In the genomic region with DNA sequence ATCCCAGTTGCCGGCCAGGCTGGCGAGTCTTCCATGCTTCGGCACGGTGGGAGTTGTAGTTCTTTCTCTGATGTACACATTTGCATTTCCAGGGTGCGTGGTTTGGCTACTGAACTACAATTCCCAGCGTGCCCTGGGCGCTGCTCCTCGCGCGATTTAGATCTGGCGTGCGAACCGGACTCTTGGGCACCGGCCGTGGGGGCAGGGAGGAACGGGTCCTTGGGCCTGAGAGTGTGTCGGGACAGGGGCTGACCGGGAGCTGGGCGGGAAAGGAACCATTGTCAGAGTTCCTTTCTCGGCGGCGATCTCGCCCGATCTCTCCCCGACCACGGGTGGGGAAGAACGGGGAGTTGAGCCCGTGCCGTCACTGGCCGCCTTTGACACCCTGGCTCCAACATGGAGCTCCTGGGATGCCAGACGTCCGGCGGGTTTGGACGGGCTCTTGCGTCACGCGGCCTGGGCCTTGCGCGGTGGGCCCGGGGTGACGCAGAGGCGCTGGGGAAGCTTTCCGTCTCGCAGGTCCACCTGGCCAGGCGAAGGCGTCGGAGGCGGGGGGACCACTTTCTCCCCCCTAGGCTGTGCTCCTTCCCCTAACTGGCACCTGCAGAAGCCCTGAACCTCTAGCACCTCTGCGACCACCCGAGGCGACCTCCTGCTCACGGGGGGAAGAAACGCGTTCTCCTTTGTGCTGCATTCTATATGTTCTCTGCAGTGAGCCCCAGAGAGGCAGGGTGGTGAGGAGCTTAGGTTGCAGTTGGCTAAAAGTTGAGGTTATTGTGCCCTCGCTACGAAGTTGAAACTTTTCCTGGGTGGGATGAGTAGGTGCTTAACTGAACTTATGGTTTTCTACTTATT, we compare ENCODE assay signal across 8 cellular contexts. TPM values are rescaled to one million over a fixed set of nuclear protein-coding genes. Genes with fewer than 3 reads are reported as not detected.
DNase-seq lines count a peak whose midpoint lies in the region; ATAC-seq lines count a peak whose summit lies in the region.

No MANE protein-coding gene starts in this region.

- H3K4me3 ChIP-seq in H7 (ENCODE audit: insufficient read depth, low read depth, low read length), result peak overlapping the region; percentile 96
- peak overlapping the region; percentile 99 for H3K4me3 ChIP-seq in naive thymus-derived CD4-positive, alpha-beta T cell (ENCODE audit: low read length)

- H3K4me1 Mint-ChIP-seq in naive thymus-derived CD4-positive, alpha-beta T cell, result peaks cover 24 to 54% (median 46%) of the 10 kb centered on the region in 7 donors
- H3K4me1 Mint-ChIP-seq in stimulated activated effector memory CD8-positive, alpha-beta T cell treated with anti-CD3 and anti-CD28 coated beads, Interleukin-12 subunit alpha, Interleukin-12 subunit beta, amount 100 ng/mL, for 72 hours, result peaks cover 27% of the 10 kb centered on the region

- H3K36me3 ChIP-seq in H7 (replicated peaks; ENCODE audit: control insufficient read depth, insufficient read depth, low read length), result peaks cover 2% of the 10 kb centered on the region
- peaks cover 0 to 15% (median 1%) of the 10 kb centered on the region in 3 experiments for H3K36me3 ChIP-seq in naive thymus-derived CD4-positive, alpha-beta T cell (ENCODE audit: control insufficient read depth in 2 of 3, insufficient read depth in 3 of 3, low read length in 3 of 3)

- peaks cover 10 to 14% of the 10 kb centered on the region in 2 donors for H3K4me1 ChIP-seq in naive thymus-derived CD4-positive, alpha-beta T cell (ENCODE audit: control insufficient read depth in 2 of 2, insufficient read depth in 2 of 2, low read length in 2 of 2)

- peaks cover 0 to 5% (median 0%) of the 10 kb centered on the region in 5 donors for H3K36me3 Mint-ChIP-seq in naive thymus-derived CD4-positive, alpha-beta T cell
- peaks cover 65% of the 10 kb centered on the region for H3K36me3 Mint-ChIP-seq in stimulated activated effector memory CD8-positive, alpha-beta T cell treated with anti-CD3 and anti-CD28 coated beads, Interleukin-12 subunit alpha, Interleukin-12 subunit beta, amount 100 ng/mL, for 72 hours

- no peaks in the 10 kb centered on the region for H3K9me3 ChIP-seq in naive thymus-derived CD4-positive, alpha-beta T cell (ENCODE audit: control insufficient read depth in 2 of 3, low read length in 3 of 3)

- DNase-seq in EH (ENCODE audit: low read depth) (peak; percentile 97), H7 (peak; percentile 83), LoVo (ENCODE audit: low spot score) (peak; percentile 93), RPMI8226 (peak; percentile 97), fibroblast of peridontal ligament (ENCODE audit: extremely low read depth) (peak; percentile 97)
- peak; percentile 72 for DNase-seq in activated T-helper 9 cell treated with anti-CD3 and anti-CD28 coated beads, Interleukin-2, amount 50 U/mL, for 16 hours (ENCODE audit: low read depth)
- peak; percentile 59 to 92 (median 88) for DNase-seq in naive thymus-derived CD4-positive, alpha-beta T cell
- peak; percentile 70 to 90 for DNase-seq in stimulated activated effector memory CD8-positive, alpha-beta T cell treated with anti-CD3 and anti-CD28 coated beads, Interleukin-12 subunit alpha, Interleukin-12 subunit beta, amount 100 ng/mL, for 72 hours (ENCODE audit: low spot score in 2 of 2)

- CTCF ChIA-PET in naive thymus-derived CD4-positive, alpha-beta T cell (lab: Charles Lee), result interaction anchor here (0.6 to 1.0 kb wide), 3 partner anchors 35 to 705 kb away, joined by 3 to 11 read pairs (median 3); no protein-coding TSS in a partner anchor

- POLR2A ChIA-PET in naive thymus-derived CD4-positive, alpha-beta T cell (lab: Charles Lee), result interaction anchor here (0.9 to 2.5 kb wide), 11 partner anchors 8 to 667 kb away, joined by 3 to 19 read pairs (median 6); a partner anchor contains a TSS

- intact Hi-C loops in naive thymus-derived CD4-positive, alpha-beta T cell (cut with micrococcal nuclease), result loop anchor here (1.0 to 10.0 kb wide), 10 partner anchors 29 to 1366 kb away; a partner anchor contains a TSS

- H3K4me3 Mint-ChIP-seq in naive thymus-derived CD4-positive, alpha-beta T cell, result peak overlapping the region; percentile 96 to 100 (median 98)
- peak overlapping the region; percentile 97 for H3K4me3 Mint-ChIP-seq in stimulated activated effector memory CD8-positive, alpha-beta T cell treated with anti-CD3 and anti-CD28 coated beads, Interleukin-12 subunit alpha, Interleukin-12 subunit beta, amount 100 ng/mL, for 72 hours

- peaks cover 0 to 7% (median 0%) of the 10 kb centered on the region in 11 donors for H3K9me3 Mint-ChIP-seq in naive thymus-derived CD4-positive, alpha-beta T cell
- H3K9me3 Mint-ChIP-seq in stimulated activated effector memory CD8-positive, alpha-beta T cell treated with anti-CD3 and anti-CD28 coated beads, Interleukin-12 subunit alpha, Interleukin-12 subunit beta, amount 100 ng/mL, for 72 hours, result no peaks in the 10 kb centered on the region

- H3K27ac Mint-ChIP-seq in naive thymus-derived CD4-positive, alpha-beta T cell, result peak overlapping the region; percentile 89 to 99 (median 99)
- peak overlapping the region; percentile 99 for H3K27ac Mint-ChIP-seq in stimulated activated effector memory CD8-positive, alpha-beta T cell treated with anti-CD3 and anti-CD28 coated beads, Interleukin-12 subunit alpha, Interleukin-12 subunit beta, amount 100 ng/mL, for 72 hours

- no peaks in the 10 kb centered on the region for H3K27me3 ChIP-seq in H7 (ENCODE audit: control insufficient read depth, insufficient read depth, low read length)
- no peaks in the 10 kb centered on the region for H3K27me3 ChIP-seq in naive thymus-derived CD4-positive, alpha-beta T cell (ENCODE audit: control insufficient read depth in 2 of 2, insufficient read depth in 2 of 2, low read length in 2 of 2)

- no peaks in the 10 kb centered on the region for H3K27me3 Mint-ChIP-seq in naive thymus-derived CD4-positive, alpha-beta T cell

- H3K27ac ChIP-seq in naive thymus-derived CD4-positive, alpha-beta T cell (ENCODE audit: low read depth, low read length), result peak overlapping the region; percentile 96

- ATAC-seq in naive thymus-derived CD4-positive, alpha-beta T cell, result peak; percentile 86
- peak; percentile 85 for ATAC-seq in stimulated activated effector memory CD8-positive, alpha-beta T cell treated with anti-CD3 and anti-CD28 coated beads, Interleukin-12 subunit alpha, Interleukin-12 subunit beta, amount 100 ng/mL, for 72 hours

RNA-seq across cellular contexts. Expression of a gene that starts 0.8 kb away (rescaled TPM):
- 54.1 and 65.1 TPM in 2 replicates for total RNA-seq in H7 (2014; rRNA removed; shearing (Covaris generic))
- 100 to 1,000 TPM in 2 of 5 experiments, 10 to 100 TPM in 3; 32.2 to 250 (median 63.2) TPM for total RNA-seq in naive thymus-derived CD4-positive, alpha-beta T cell
- polyA plus RNA-seq in naive thymus-derived CD4-positive, alpha-beta T cell, result 10 to 100 TPM; 25.2 to 36.2 TPM

RNA-seq across cellular contexts. Expression of a gene that starts 29.8 kb away (rescaled TPM):
- 0.18 and 0.87 TPM in 2 replicates for total RNA-seq in H7 (2014; rRNA removed; shearing (Covaris generic))
- 1 to 10 TPM; 1.2 to 3.7 (median 2.4) TPM for total RNA-seq in naive thymus-derived CD4-positive, alpha-beta T cell
- under 1 TPM in 1 of 2 donors, not detected in 1; 0.67 TPM for polyA plus RNA-seq in naive thymus-derived CD4-positive, alpha-beta T cell

Comparison
In these comparisons a context has a peak if more than half of its experiments do, and no peak if none do; other contexts are left out.
1. Peak in every context shown above with its lines: DNase-seq, ATAC-seq, H3K4me3 ChIP-seq and H3K27ac ChIP-seq.